ENCODE assay signal across 8 cellular contexts in genomic region chr17:17935321-17936271, GRCh38. TPM values are rescaled to one million over a fixed set of nuclear protein-coding genes. Genes with fewer than 3 reads are reported as not detected.
DNase-seq lines count a peak whose midpoint lies in the region; ATAC-seq, FAIRE-seq and TF ChIP-seq lines count a peak whose summit lies in the region.

No MANE protein-coding gene starts in this region.

- TF ChIP-seq RAD21 in A549 (conservative IDR thresholded peaks at IDR 0.05 in 1 of 2, IDR thresholded peaks at IDR 0.05 in 1 of 2), result no peak

- peak; percentile 67 to 80; a peak in 5 of 6 replicates for ATAC-seq in A549
- peak; percentile 77 for ATAC-seq in lung (ENCODE audit: insufficient read depth, low FRiP score)

- TF ChIP-seq POLR2A in A549 (IDR thresholded peaks at IDR 0.05; ENCODE audit: low read length), result no peak

- H3K27ac ChIP-seq in A549, result peak overlapping the region; percentile 13 to 71; a peak in 4 of 6 replicates
- H3K27ac ChIP-seq in lung (ENCODE audit: low read depth in 1 of 2, low read length in 1 of 2), result peak overlapping the region; percentile 55 to 74

- DNase-seq in A549 (ENCODE audit: low read depth in 1 of 2, low spot score in 1 of 2), result peak; percentile 34 to 42
- DNase-seq in LHCN-M2 (ENCODE audit: low read depth), result peak; percentile 89
- DNase-seq in bronchial epithelial cell (ENCODE audit: low read depth), result peak; percentile 69
- DNase-seq in lung (ENCODE audit: low spot score), result no peak
- DNase-seq in NCI-H345 treated with DMSO at 0.1 percent for 48 hours (lab: John Stamatoyannopoulos, UW; ENCODE audit: unreplicated experiment), result no peak
- no peak for DNase-seq in iPS-NIHi11 (ENCODE audit: low spot score)
- DNase-seq in activated CD4-positive, alpha-beta T cell treated with anti-CD3 and anti-CD28 coated beads, Interleukin-2, amount 50 U/mL, for 4 hours, result no peak
- DNase-seq in KBM-7, result no peak

- CTCF ChIA-PET in A549 (lab: Yijun Ruan, JAX), result interaction anchor here (1.0 to 3.1 kb wide), 13 partner anchors 9 to 103 kb away, joined by 3 to 17 read pairs (median 4); partner anchors contain the start of genes ATPAF2, DRC3, GID4 and TOM1L2

- no peak for TF ChIP-seq EP300 in A549 (IDR thresholded peaks at IDR 0.05)

- TF ChIP-seq CTCF in A549 (IDR thresholded peaks at IDR 0.05), result no peak
- no peak for TF ChIP-seq CTCF in bronchial epithelial cell (IDR thresholded peaks at IDR 0.05; ENCODE audit: insufficient read depth, low read length, severe bottlenecking)
- TF ChIP-seq CTCF in lung (IDR thresholded peaks at IDR 0.05; ENCODE audit: control extremely low read depth, extremely low read depth), result no peak

- POLR2A ChIA-PET in A549 (lab: Yijun Ruan, JAX), result interaction anchor here (0.6 to 1.2 kb wide), 2 partner anchors 23 to 28 kb away, joined by 3 to 4 read pairs; no protein-coding TSS in a partner anchor

- no peak overlapping the region for H3K4me3 ChIP-seq in A549
- H3K4me3 ChIP-seq in bronchial epithelial cell (ENCODE audit: low read depth, low read length), result no peak overlapping the region
- H3K4me3 ChIP-seq in lung, result no peak overlapping the region

- FAIRE-seq in A549 (lab: Jason Lieb, UNC) (peak; percentile 32), bronchial epithelial cell (lab: Jason Lieb, UNC) (no peak)

- in situ Hi-C loops in KBM-7 (cut with MboI; ENCODE audit: low pct_unique_long_range_greater_than_20kb, low sequenced_read_pairs), result no loop called here

- peaks cover 37% of the 10 kb centered on the region for H3K4me1 ChIP-seq in A549
- peaks cover 18 to 49% of the 10 kb centered on the region in 2 donors for H3K4me1 ChIP-seq in lung (ENCODE audit: control insufficient read depth in 2 of 2, insufficient read depth in 2 of 2, low read length in 2 of 2)

- H3K9me3 ChIP-seq in A549 (no peaks in the 10 kb centered on the region), lung (ENCODE audit: control insufficient read depth in 2 of 2, insufficient read depth in 1 of 2, low read length in 1 of 2) (no peaks in the 10 kb centered on the region)

- H3K36me3 ChIP-seq in bronchial epithelial cell (ENCODE audit: control insufficient read depth, insufficient read depth, low read length), result no peaks in the 10 kb centered on the region
- no peaks in the 10 kb centered on the region for H3K36me3 ChIP-seq in lung (ENCODE audit: control insufficient read depth in 2 of 2, insufficient read depth in 2 of 2, low read length in 2 of 2)

- H3K4me2 ChIP-seq in A549, result peak overlapping the region; percentile 40

- H3K27me3 ChIP-seq in bronchial epithelial cell (ENCODE audit: control insufficient read depth, insufficient read depth, low read length), result no peaks in the 10 kb centered on the region
- H3K27me3 ChIP-seq in lung (ENCODE audit: control insufficient read depth, insufficient read depth), result no peaks in the 10 kb centered on the region

- WGBS in A549 (ENCODE audit: missing lambda C conversion rate), result 71% methylated on average over 6 of the region's 6 CpGs
- 61 to 69% methylated on average over 6 of the region's 6 CpGs for WGBS in lung, 2 donors

TF ChIP-seq in A549, 52 proteins besides CTCF, POLR2A, EP300 and RAD21:
- TF ChIP-seq MAX (IDR thresholded peaks at IDR 0.05) (no peak), CEBPB (IDR thresholded peaks at IDR 0.05) (peak; percentile 53 to 59; a peak in 2 of 4 replicates), FOSL2 (IDR thresholded peaks at IDR 0.05) (no peak; the same call in 1 of the 2 replicates), FOSL2 (CRISPR knock-in tag; IDR thresholded peaks at IDR 0.05) (peak; percentile 43; the same call in 1 of the 2 replicates), MAFK (IDR thresholded peaks at IDR 0.05; ENCODE audit: partially characterized antibody) (peak; percentile 46)

RNA-seq across cellular contexts. Expression of gene TOM1L2, which starts 36.6 kb away (rescaled TPM):
- polyA plus RNA-seq in A549 (2011; rRNA removed), result 19.0 and 19.2 TPM in 2 replicates
- 13.2 and 15.9 TPM in 2 replicates for polyA plus RNA-seq in A549 (2012; cell fraction: cytosol; rRNA removed)
- polyA plus RNA-seq in A549 (2012; cell fraction: nucleus; rRNA removed), result 48.7 and 49.5 TPM in 2 replicates
- polyA plus RNA-seq in A549 (2017; fragmentation: RNase III; extraction: RNeasy Plus Mini Kit Qiagen cat#74134 plus additional on column Dnase treatment), result 21.1 to 25.8 TPM (median 24.7 TPM) in 3 replicates
- 27.8 and 28.8 TPM in 2 replicates for polyA minus RNA-seq in A549 (2011; rRNA and poly(A)+ RNA removed)
- total RNA-seq in LHCN-M2 (2014; rRNA removed), result 39.2 and 111 TPM in 2 replicates
- polyA plus RNA-seq in LHCN-M2 (2012), result 48.1 TPM
- total RNA-seq in bronchial epithelial cell, result 12.4 and 17.8 TPM in 2 replicates
- 10 to 100 TPM; 45.1 to 56.5 TPM for total RNA-seq in lung
- 10 to 100 TPM; 21.5 to 26.5 TPM for polyA plus RNA-seq in lung

RNA-seq across cellular contexts. Expression of gene DRC3, which starts 37.1 kb away (rescaled TPM):
- polyA plus RNA-seq in A549 (2011; rRNA removed), result 2.9 and 3.1 TPM in 2 replicates
- polyA plus RNA-seq in A549 (2012; cell fraction: cytosol; rRNA removed), result 1.9 and 2.1 TPM in 2 replicates
- polyA plus RNA-seq in A549 (2012; cell fraction: nucleus; rRNA removed), result 6.5 and 8.3 TPM in 2 replicates
- 1.9 to 2.9 TPM (median 2.2 TPM) in 3 replicates for polyA plus RNA-seq in A549 (2017; fragmentation: RNase III; extraction: RNeasy Plus Mini Kit Qiagen cat#74134 plus additional on column Dnase treatment)
- polyA minus RNA-seq in A549 (2011; rRNA and poly(A)+ RNA removed), result 3.1 and 5.5 TPM in 2 replicates
- total RNA-seq in LHCN-M2 (2014; rRNA removed), result 0.06 and 1.1 TPM in 2 replicates
- 1.4 TPM for polyA plus RNA-seq in LHCN-M2 (2012)
- under 0.01 and 0.13 TPM in 2 replicates for total RNA-seq in bronchial epithelial cell
- total RNA-seq in lung, result 10 to 100 TPM; 19.7 to 29.5 TPM
- polyA plus RNA-seq in lung, result 1 to 10 TPM; 6.6 to 7.2 TPM

Comparison
In these comparisons a context has a peak if more than half of its experiments do, and no peak if none do; other contexts are left out.
1. DNase-seq: peak in A549 (2 of 2), LHCN-M2 (single experiment) and bronchial epithelial cell (single experiment); none in lung (single experiment), NCI-H345 treated with DMSO at 0.1 percent for 48 hours (single experiment), iPS-NIHi11 (single experiment), activated CD4-positive, alpha-beta T cell treated with anti-CD3 and anti-CD28 coated beads, Interleukin-2, amount 50 U/mL, for 4 hours (0 of 2) and KBM-7 (single experiment).